10 cellular contexts compared by ENCODE assay signal in genomic region chr2:224925822-224926124, GRCh38.
DNase-seq lines count a peak whose midpoint lies in the region; ATAC-seq and TF ChIP-seq lines count a peak whose summit lies in the region.
"Had no signal": no experiment of that assay in that cellular context is flagged by ENCODE, and none has a peak within 500 bp of the region (broad histone marks: within the 10 kb centered on the region; RNA-seq: fewer than 3 reads in every experiment).

No MANE protein-coding gene starts in this region.

- in situ Hi-C loops in IMR-90 (cut with MboI; ENCODE audit: low sequenced_read_pairs), result no loop called here
- in situ Hi-C loops in transverse colon (cut with MboI; ENCODE audit: low pct_ligation_motif_present in 1 of 4, low pct_unique_long_range_greater_than_20kb in 1 of 4, low sequenced_read_pairs in 3 of 4), result no loop called here

- peak overlapping the region; percentile 50; the same call in 1 of the 2 replicates for H3K23ac ChIP-seq in IMR-90 (ENCODE audit: low read depth, low read length)

- TF ChIP-seq POLR2A in IMR-90 (IDR thresholded peaks at IDR 0.05; ENCODE audit: low read depth, low read length) (no peak), transverse colon (IDR thresholded peaks at IDR 0.05) (no peak)

- CTCF ChIA-PET in activated naive CD4-positive, alpha-beta T cell treated with anti-CD3 and anti-CD28 coated beads, Interleukin-2, amount 10 ng/mL, durations not matched to agents 7 days and 5 days (lab: Charles Lee), result interaction anchor here (1.5 kb wide), 1 partner anchor 19 kb away, joined by 4 read pairs; no protein-coding TSS in a partner anchor
- CTCF ChIA-PET in IMR-90 (lab: Yijun Ruan, JAX), result interaction anchor here (1.1 kb wide), 1 partner anchor 9 kb away, joined by 4 read pairs; no protein-coding TSS in a partner anchor

- H3K27me3 ChIP-seq in IMR-90 (ENCODE audit: control insufficient read depth, insufficient read depth, low read length) (no peaks in the 10 kb centered on the region), transverse colon (no peaks in the 10 kb centered on the region)
- H3K27me3 ChIP-seq: gastrocnemius medialis had no signal

- dilution Hi-C loops in IMR-90 (cut with HindIII; ENCODE audit: low sequenced_read_pairs, unreplicated experiment), result no loop called here

- H2AK9ac ChIP-seq in IMR-90 (replicated peaks; ENCODE audit: low read depth, low read length, poor library complexity), result no peak overlapping the region

- peak overlapping the region; percentile 55; the same call in 1 of the 2 replicates for H3K4ac ChIP-seq in IMR-90 (ENCODE audit: low read depth, low read length)

- H4K8ac ChIP-seq in IMR-90 (ENCODE audit: low read depth in 2 of 2, low read length in 2 of 2), result peak overlapping the region in 1 of 2 experiments; percentile 96; a peak in 2 of 4 replicates

- H3K9me3 ChIP-seq in IMR-90 (ENCODE audit: control insufficient read depth, insufficient read depth, low read length) (no peaks in the 10 kb centered on the region), transverse colon (no peaks in the 10 kb centered on the region)
- H3K9me3 ChIP-seq: gastrocnemius medialis had no signal

- peak overlapping the region; percentile 77; the same call in 1 of the 2 replicates for H3K14ac ChIP-seq in IMR-90 (replicated peaks; ENCODE audit: low read depth, low read length)

- peak overlapping the region; percentile 94 for H3K27ac Mint-ChIP-seq in activated naive CD4-positive, alpha-beta T cell treated with anti-CD3 and anti-CD28 coated beads, Interleukin-2, amount 10 ng/mL, durations not matched to agents 7 days and 5 days

- H3K4me1 Mint-ChIP-seq in activated naive CD4-positive, alpha-beta T cell treated with anti-CD3 and anti-CD28 coated beads, Interleukin-2, amount 10 ng/mL, durations not matched to agents 7 days and 5 days, result peaks cover 93% of the 10 kb centered on the region

- peaks cover 78% of the 10 kb centered on the region for H3K36me3 Mint-ChIP-seq in activated naive CD4-positive, alpha-beta T cell treated with anti-CD3 and anti-CD28 coated beads, Interleukin-2, amount 10 ng/mL, durations not matched to agents 7 days and 5 days

- H3K36me3 ChIP-seq in IMR-90 (ENCODE audit: control insufficient read depth, insufficient read depth, low read length), result no peaks in the 10 kb centered on the region
- no peaks in the 10 kb centered on the region for H3K36me3 ChIP-seq in transverse colon
- H3K36me3 ChIP-seq: gastrocnemius medialis had no signal

- H3K18ac ChIP-seq in IMR-90 (ENCODE audit: low read depth, low read length), result peak overlapping the region; percentile 62; the same call in 1 of the 2 replicates

- H2BK120ac ChIP-seq in IMR-90 (ENCODE audit: low read depth, low read length), result peak overlapping the region; percentile 65

- peak overlapping the region; percentile 88 for H2BK5ac ChIP-seq in IMR-90 (ENCODE audit: low read depth, low read length, poor library complexity, severe bottlenecking)

- BruUV-seq in IMR-90 (replicated peaks; lab: Mats Ljungman, UMichigan), result no TSS peak

- TF ChIP-seq RAD21 in IMR-90 (IDR thresholded peaks at IDR 0.05; ENCODE audit: low read length), result no peak

- TF ChIP-seq CTCF in IMR-90 (conservative IDR thresholded peaks at IDR 0.05; ENCODE audit: low read depth, low read length), result no peak
- no peak for TF ChIP-seq CTCF in epithelial cell of esophagus (IDR thresholded peaks at IDR 0.05; ENCODE audit: insufficient read depth, low read depth, low read length, missing control alignments)
- no peak for TF ChIP-seq CTCF in transverse colon (IDR thresholded peaks at IDR 0.05)

- no peak for TF ChIP-seq EP300 in transverse colon (IDR thresholded peaks at IDR 0.05; ENCODE audit: low read depth)

- no peak overlapping the region for H3K56ac ChIP-seq in IMR-90 (ENCODE audit: extremely low read depth, insufficient read depth, low read length)

- H3K79me1 ChIP-seq in IMR-90 (ENCODE audit: low read depth in 1 of 2, low read length in 2 of 2), result peaks cover 19 to 28% of the 10 kb centered on the region in 2 experiments; a peak in 3 of 4 replicates

- POLR2A ChIA-PET in IMR-90 (lab: Charles Lee; ENCODE audit: unreplicated experiment), result no interaction called here

- H2BK15ac ChIP-seq in IMR-90 (ENCODE audit: low read depth, low read length), result peak overlapping the region; percentile 63; the same call in 1 of the 3 replicates

- no peak overlapping the region for H3K4me3 ChIP-seq in IMR-90 (ENCODE audit: insufficient read depth, low read depth, low read length)
- H3K4me3 ChIP-seq in epithelial cell of esophagus (ENCODE audit: low read length), result no peak overlapping the region
- no peak overlapping the region for H3K4me3 ChIP-seq in transverse colon
- H3K4me3 ChIP-seq: gastrocnemius medialis had no signal

- peak; percentile 19; the same call in 1 of the 2 replicates for ATAC-seq in IMR-90 (ENCODE audit: low read depth)
- ATAC-seq in HG03571 (IDR thresholded peaks at IDR 0.05; ENCODE audit: unreplicated experiment), result no peak
- ATAC-seq: gastrocnemius medialis had no signal

- no peaks in the 10 kb centered on the region for H3K9me3 Mint-ChIP-seq in activated naive CD4-positive, alpha-beta T cell treated with anti-CD3 and anti-CD28 coated beads, Interleukin-2, amount 10 ng/mL, durations not matched to agents 7 days and 5 days

- H4K5ac ChIP-seq in IMR-90 (ENCODE audit: low read depth, low read length), result peak overlapping the region; percentile 42; the same call in 1 of the 2 replicates

- H3K27me3 Mint-ChIP-seq in activated naive CD4-positive, alpha-beta T cell treated with anti-CD3 and anti-CD28 coated beads, Interleukin-2, amount 10 ng/mL, durations not matched to agents 7 days and 5 days, result no peaks in the 10 kb centered on the region

- peak overlapping the region; percentile 50; the same call in 1 of the 2 replicates for H3K4me2 ChIP-seq in IMR-90 (ENCODE audit: low read depth, low read length)

- H3K27ac ChIP-seq in IMR-90 (ENCODE audit: insufficient read depth, low read length) (no peak overlapping the region), transverse colon (peak overlapping the region; percentile 54 to 73 (median 62))
- H3K27ac ChIP-seq: gastrocnemius medialis had no signal

- peaks cover 9% of the 10 kb centered on the region for H3K9me1 ChIP-seq in IMR-90 (ENCODE audit: insufficient read depth, low read length)

- peak overlapping the region; percentile 60; the same call in 1 of the 2 replicates for H2BK20ac ChIP-seq in IMR-90 (ENCODE audit: low read depth, low read length)

- H4K20me1 ChIP-seq in IMR-90 (ENCODE audit: insufficient read depth, low read length), result no peaks in the 10 kb centered on the region

- peak overlapping the region; percentile 37 for H3K4me3 Mint-ChIP-seq in activated naive CD4-positive, alpha-beta T cell treated with anti-CD3 and anti-CD28 coated beads, Interleukin-2, amount 10 ng/mL, durations not matched to agents 7 days and 5 days

- no peak overlapping the region for H2AFZ ChIP-seq in IMR-90 (replicated peaks; ENCODE audit: low read length, poor library complexity)

- H3K4me1 ChIP-seq in IMR-90 (ENCODE audit: control insufficient read depth, insufficient read depth, low read length), result peaks cover 19% of the 10 kb centered on the region
- peaks cover 5 to 44% (median 17%) of the 10 kb centered on the region in 4 donors for H3K4me1 ChIP-seq in transverse colon
- H3K4me1 ChIP-seq: gastrocnemius medialis had no signal

- no peak overlapping the region; the same call in 1 of the 2 replicates for H2AK5ac ChIP-seq in IMR-90 (ENCODE audit: low read depth, low read length)

- intact Hi-C loops in IMR-90 (cut with micrococcal nuclease) (no loop called here), transverse colon (cut with DNase I; ENCODE audit: low total_unique reads) (no loop called here)

- DNase-seq in activated naive CD4-positive, alpha-beta T cell treated with anti-CD3 and anti-CD28 coated beads, Interleukin-2, amount 10 ng/mL, durations not matched to agents 7 days and 5 days, result no peak
- no peak for DNase-seq in activated naive CD4-positive, alpha-beta T cell treated with Interleukin-2 at 50 U/mL for 16 hours
- DNase-seq in IMR-90, result peak; percentile 63
- DNase-seq in epithelial cell of esophagus (ENCODE audit: low read depth), result peak; percentile 16
- DNase-seq in transverse colon, result no peak
- no peak for DNase-seq in NK-92 (lab: John Stamatoyannopoulos, UW; ENCODE audit: unreplicated experiment)
- DNase-seq in H4 (ENCODE audit: low spot score), result no peak
- DNase-seq: gastrocnemius medialis, NCI-H2081 had no signal

- peak overlapping the region; percentile 33; the same call in 1 of the 2 replicates for H4K91ac ChIP-seq in IMR-90 (ENCODE audit: insufficient read depth, low read depth, low read length)

- H3K9ac ChIP-seq in IMR-90 (ENCODE audit: low read depth, low read length), result peak overlapping the region; percentile 31; the same call in 1 of the 2 replicates

TF ChIP-seq in IMR-90, 13 proteins besides CTCF, POLR2A, EP300 and RAD21:
- TF ChIP-seq MAFK (IDR thresholded peaks at IDR 0.05; ENCODE audit: low read depth, low read length) (0 out of 2 replicates have a peak, but pooled peaks have one; percentile 0), ELK1 (IDR thresholded peaks at IDR 0.05; ENCODE audit: borderline replicate concordance, low read depth, low read length) (no peak)

Comparison
In these comparisons a context has a peak if more than half of its experiments do, and no peak if none do; other contexts are left out.
1. DNase-seq: peak in IMR-90 (single experiment) and epithelial cell of esophagus (single experiment); none in activated naive CD4-positive, alpha-beta T cell treated with anti-CD3 and anti-CD28 coated beads, Interleukin-2, amount 10 ng/mL, durations not matched to agents 7 days and 5 days (single experiment), activated naive CD4-positive, alpha-beta T cell treated with Interleukin-2 at 50 U/mL for 16 hours (single experiment), transverse colon (single experiment), NK-92 (single experiment) and H4 (single experiment).